Comparison of ENCODE assay signal across 19 cellular contexts in genomic region chr1:162359523-162360236, GRCh38. TPM values are rescaled to one million over a fixed set of nuclear protein-coding genes. Genes with fewer than 3 reads are reported as not detected.
A peak's percentile ranks its signal among the peaks of the same experiment; 100 is the strongest.
DNase-seq lines count a peak whose midpoint lies in the region; ATAC-seq, FAIRE-seq and TF ChIP-seq lines count a peak whose summit lies in the region.
"Had no signal": no experiment of that assay in that cellular context is flagged by ENCODE, and none has a peak within 500 bp of the region (broad histone marks: within the 10 kb centered on the region; RNA-seq: fewer than 3 reads in every experiment).

No MANE protein-coding gene starts in this region.

- POLR2A ChIA-PET in HepG2 (lab: Yijun Ruan, JAX), result no interaction called here

- H3K27me3 ChIP-seq in right lobe of liver (no peaks in the 10 kb centered on the region), HepG2 (ENCODE audit: control insufficient read depth in 1 of 2, insufficient read depth in 2 of 2, low read length in 2 of 2) (no peaks in the 10 kb centered on the region), colonic mucosa (no peaks in the 10 kb centered on the region), neural progenitor cell (no peaks in the 10 kb centered on the region)
- H3K27me3 ChIP-seq: BLaER1 had no signal

- peaks cover 3% of the 10 kb centered on the region for H3K27me3 Mint-ChIP-seq in neural progenitor cell (ENCODE audit: insufficient read depth, low read depth)
- H3K27me3 Mint-ChIP-seq in T-helper 2 cell treated with Interferon-gamma antibody and Interleukin-4, amounts not matched to agents 5 μg/mL and 100 μg/mL, for 36 hours (ENCODE audit: low read depth), result no peaks in the 10 kb centered on the region

- no peak overlapping the region for H3K4me3 Mint-ChIP-seq in neural progenitor cell
- H3K4me3 Mint-ChIP-seq in T-helper 2 cell treated with Interferon-gamma antibody and Interleukin-4, amounts not matched to agents 5 μg/mL and 100 μg/mL, for 36 hours, result no peak overlapping the region
- H3K4me3 Mint-ChIP-seq: CD8-positive, alpha-beta memory T cell; IgD-negative memory B cell had no signal

- TF ChIP-seq POLR2A in right lobe of liver (IDR thresholded peaks at IDR 0.05), result no peak
- TF ChIP-seq POLR2A in HepG2 (IDR thresholded peaks at IDR 0.05; ENCODE audit: insufficient read depth in 1 of 2, low read depth in 2 of 2, low read length in 2 of 2), result no peak

- no peak for TF ChIP-seq EP300 in HepG2 (IDR thresholded peaks at IDR 0.05; ENCODE audit: low read depth in 2 of 2, low read length in 2 of 2)
- no peak for TF ChIP-seq EP300 in HepG2 (CRISPR knock-in tag; IDR thresholded peaks at IDR 0.05; ENCODE audit: borderline replicate concordance)

- no peaks in the 10 kb centered on the region for H3F3A ChIP-seq in neural progenitor cell (ENCODE audit: low read depth)

- H3K4me2 ChIP-seq in HepG2 (ENCODE audit: low read depth, low read length) (no peak overlapping the region), neural progenitor cell (no peak overlapping the region)
- H3K4me2 ChIP-seq: BLaER1, KMS-11 had no signal

- intact Hi-C loops in right lobe of liver (cut with DNase I) (no loop called here), HepG2 (cut with micrococcal nuclease; ENCODE audit: unreplicated experiment) (no loop called here), colonic mucosa (cut with DNase I) (no loop called here)

- H3K36me3 Mint-ChIP-seq in neural progenitor cell, result peaks cover 55% of the 10 kb centered on the region
- no peaks in the 10 kb centered on the region for H3K36me3 Mint-ChIP-seq in T-helper 2 cell treated with Interferon-gamma antibody and Interleukin-4, amounts not matched to agents 5 μg/mL and 100 μg/mL, for 36 hours (ENCODE audit: low read depth)
- H3K36me3 Mint-ChIP-seq: CD8-positive, alpha-beta memory T cell; IgD-negative memory B cell had no signal

- H3K4me3 ChIP-seq in right lobe of liver (no peak overlapping the region), HepG2 (replicated peaks in 1 of 3; ENCODE audit: insufficient read depth in 1 of 3, low read depth in 2 of 3, low read length in 3 of 3) (no peak overlapping the region), colonic mucosa (no peak overlapping the region), neural progenitor cell (no peak overlapping the region)
- H3K4me3 ChIP-seq: BLaER1 had no signal

- no peak for ATAC-seq in right lobe of liver
- ATAC-seq in HepG2, result no peak

- no peak for FAIRE-seq in HepG2 (lab: Jason Lieb, UNC)
- FAIRE-seq: GM19239, H1 had no signal

- WGBS in right lobe of liver (ENCODE audit: insufficient coverage, low coverage, low lambda C conversion rate, missing lambda C conversion rate), result 91% methylated on average over 7 of the region's 10 CpGs
- 81% methylated on average over 10 of the region's 10 CpGs for WGBS in HepG2 (ENCODE audit: low lambda C conversion rate)

- DNase-seq in right lobe of liver (peak in 1 of 3 donors; percentile 33), HepG2 (ENCODE audit: low spot score) (no peak), colonic mucosa (peak; percentile 14), neural progenitor cell (ENCODE audit: low spot score) (no peak), OCI-M1 (lab: John Stamatoyannopoulos, UW) (no peak)
- DNase-seq in T-helper 2 cell treated with Interferon-gamma antibody and Interleukin-4, amounts not matched to agents 5 μg/mL and 100 μg/mL, for 36 hours (ENCODE audit: low spot score), result no peak
- DNase-seq in NK-92 treated with Interleukin-12 subunit alpha and Interleukin-12 subunit beta, amount 100 ng/mL, for 24 hours (lab: John Stamatoyannopoulos, UW), result no peak
- DNase-seq: AML-193; CD8-positive, alpha-beta memory T cell; DMS 273 treated with DMSO at 0.1 percent for 48 hours; HCEC 1CT had no signal

- H4K20me1 ChIP-seq in HepG2 (ENCODE audit: insufficient read depth, low read length) (no peaks in the 10 kb centered on the region), neural progenitor cell (ENCODE audit: low read depth) (no peaks in the 10 kb centered on the region)
- H4K20me1 ChIP-seq: BLaER1 had no signal

- peaks cover 26% of the 10 kb centered on the region for H3K4me1 Mint-ChIP-seq in neural progenitor cell
- H3K4me1 Mint-ChIP-seq in T-helper 2 cell treated with Interferon-gamma antibody and Interleukin-4, amounts not matched to agents 5 μg/mL and 100 μg/mL, for 36 hours (ENCODE audit: low read depth), result no peaks in the 10 kb centered on the region
- H3K4me1 Mint-ChIP-seq: CD8-positive, alpha-beta memory T cell had no signal

- H3K4me1 ChIP-seq in right lobe of liver (peaks cover 0 to 37% (median 16%) of the 10 kb centered on the region in 4 donors), HepG2 (ENCODE audit: insufficient read depth, low read length) (no peaks in the 10 kb centered on the region), colonic mucosa (no peaks in the 10 kb centered on the region), neural progenitor cell (no peaks in the 10 kb centered on the region)
- H3K4me1 ChIP-seq: BLaER1 had no signal

- H3K9me3 ChIP-seq in right lobe of liver (no peaks in the 10 kb centered on the region), HepG2 (ENCODE audit: low read length) (no peaks in the 10 kb centered on the region), colonic mucosa (no peaks in the 10 kb centered on the region), neural progenitor cell (ENCODE audit: low read depth) (no peaks in the 10 kb centered on the region)
- H3K9me3 ChIP-seq: BLaER1 had no signal

- H3K79me2 ChIP-seq in HepG2 (ENCODE audit: insufficient read depth, low read length) (no peaks in the 10 kb centered on the region), neural progenitor cell (ENCODE audit: low read depth) (no peaks in the 10 kb centered on the region)

- peaks cover 0 to 14% (median 0%) of the 10 kb centered on the region in 4 donors for H3K36me3 ChIP-seq in right lobe of liver
- H3K36me3 ChIP-seq in HepG2 (replicated peaks in 1 of 2; ENCODE audit: control insufficient read depth in 1 of 2, insufficient read depth in 2 of 2, low read length in 2 of 2), result peaks cover 19 to 70% of the 10 kb centered on the region in 2 experiments
- no peaks in the 10 kb centered on the region for H3K36me3 ChIP-seq in colonic mucosa
- H3K36me3 ChIP-seq in neural progenitor cell, result no peaks in the 10 kb centered on the region
- H3K36me3 ChIP-seq: BLaER1 had no signal

- peak overlapping the region; percentile 16 for H3K27ac Mint-ChIP-seq in neural progenitor cell
- no peak overlapping the region for H3K27ac Mint-ChIP-seq in T-helper 2 cell treated with Interferon-gamma antibody and Interleukin-4, amounts not matched to agents 5 μg/mL and 100 μg/mL, for 36 hours
- H3K27ac Mint-ChIP-seq: CD8-positive, alpha-beta memory T cell had no signal

- H3K9ac ChIP-seq in HepG2 (ENCODE audit: insufficient read depth, low read depth, low read length) (no peak overlapping the region), colonic mucosa (ENCODE audit: low read depth in 2 of 2, low read length in 2 of 2) (no peak overlapping the region), neural progenitor cell (no peak overlapping the region)
- H3K9ac ChIP-seq: BLaER1, KMS-11 had no signal

- H2AFZ ChIP-seq in HepG2 (ENCODE audit: low read length), result no peak overlapping the region
- H2AFZ ChIP-seq in neural progenitor cell (replicated peaks), result no peak overlapping the region

- CTCF ChIA-PET in HepG2 (lab: Yijun Ruan, JAX; ENCODE audit: low intra/inter-chr PET ratio, low total read pairs), result no interaction called here

- in situ Hi-C loops in HepG2 (cut with HindIII; ENCODE audit: extremely low pct_ligation_motif_present, low pct_unique_long_range_greater_than_20kb), result no loop called here

- H3K27ac ChIP-seq in right lobe of liver (peak overlapping the region in 2 of 3 donors; percentile 82 to 94), HepG2 (ENCODE audit: extremely low read length, insufficient read depth, low read length) (no peak overlapping the region), colonic mucosa (peak overlapping the region; percentile 43), neural progenitor cell (no peak overlapping the region)
- H3K27ac ChIP-seq: 22Rv1, BLaER1, HL-60, KMS-11 had no signal

- no TSS peak for BruUV-seq in HepG2 (replicated peaks; lab: Mats Ljungman, UMichigan)

- no peak for TF ChIP-seq RAD21 in HepG2 (CRISPR knock-in tag; IDR thresholded peaks at IDR 0.05)

- no peaks in the 10 kb centered on the region for H3K9me3 Mint-ChIP-seq in neural progenitor cell
- no peaks in the 10 kb centered on the region for H3K9me3 Mint-ChIP-seq in T-helper 2 cell treated with Interferon-gamma antibody and Interleukin-4, amounts not matched to agents 5 μg/mL and 100 μg/mL, for 36 hours
- H3K9me3 Mint-ChIP-seq: CD8-positive, alpha-beta memory T cell had no signal

- no peak for TF ChIP-seq CTCF in right lobe of liver (IDR thresholded peaks at IDR 0.05)
- TF ChIP-seq CTCF in HepG2 (CRISPR knock-in tag; IDR thresholded peaks at IDR 0.05), result no peak
- TF ChIP-seq CTCF in colonic mucosa (IDR thresholded peaks at IDR 0.05), result no peak
- no peak for TF ChIP-seq CTCF in neural progenitor cell (IDR thresholded peaks at IDR 0.05)

RNA-seq across cellular contexts. Expression of gene SPATA46, which starts 17.0 kb away (rescaled TPM):
- total RNA-seq in right lobe of liver, result not detected
- not detected in 2 replicates for total RNA-seq in HepG2 (2016; rRNA removed; fragmentation: Illumina TruSeq; extraction: Trizol)
- not detected in 2 replicates for total RNA-seq in HepG2 (2016; cell fraction: cytosol; rRNA removed; fragmentation: Illumina TruSeq; extraction: Trizol; ENCODE audit: low read depth)
- not detected in 2 replicates for total RNA-seq in HepG2 (2016; cell fraction: insoluble cytoplasmic fraction; rRNA removed; fragmentation: Illumina TruSeq; extraction: Trizol)
- not detected in 2 replicates for total RNA-seq in HepG2 (2016; cell fraction: membrane; rRNA removed; fragmentation: Illumina TruSeq; extraction: Trizol)
- not detected in 2 replicates for total RNA-seq in HepG2 (2016; cell fraction: nucleus; rRNA removed; fragmentation: Illumina TruSeq; extraction: Trizol)
- polyA plus RNA-seq in HepG2 (2011; rRNA removed), result not detected in 2 replicates
- polyA plus RNA-seq in HepG2 (2011; cell fraction: cytosol; rRNA removed), result not detected in 2 replicates
- not detected in 2 replicates for polyA plus RNA-seq in HepG2 (2011; cell fraction: nucleus; rRNA removed)
- 0.44 and 0.48 TPM in 2 replicates for polyA plus RNA-seq in HepG2 (2012)
- polyA plus RNA-seq in HepG2 (2016; cell fraction: cytosol; fragmentation: Illumina TruSeq; extraction: Trizol; ENCODE audit: low read depth), result not detected in 2 replicates
- not detected in 2 replicates for polyA plus RNA-seq in HepG2 (2016; cell fraction: insoluble cytoplasmic fraction; fragmentation: Illumina TruSeq; extraction: Trizol; ENCODE audit: low read depth)
- not detected in 2 replicates for polyA plus RNA-seq in HepG2 (2016; cell fraction: membrane; fragmentation: Illumina TruSeq; extraction: Trizol; ENCODE audit: low read depth)
- polyA plus RNA-seq in HepG2 (2016; cell fraction: nucleus; fragmentation: Illumina TruSeq; extraction: Trizol; ENCODE audit: insufficient read depth, low read depth), result not detected in 2 replicates
- not detected in 2 replicates for polyA minus RNA-seq in HepG2 (2011; rRNA and poly(A)+ RNA removed; ENCODE audit: low replicate concordance)
- polyA minus RNA-seq in HepG2 (2011; cell fraction: cytosol; rRNA and poly(A)+ RNA removed), result not detected in 2 replicates
- not detected in 2 replicates for polyA minus RNA-seq in HepG2 (2011; cell fraction: nucleus; rRNA and poly(A)+ RNA removed)
- not detected for total RNA-seq in colonic mucosa
- not detected in 2 replicates for total RNA-seq in neural progenitor cell (ENCODE audit: low replicate concordance)
- total RNA-seq: CD8-positive, alpha-beta memory T cell; G401; H1 had no signal
- polyA plus RNA-seq: CD8-positive, alpha-beta memory T cell; H1; IgD-negative memory B cell had no signal

RNA-seq across cellular contexts. Expression of gene C1orf226, which starts 21.8 kb away (rescaled TPM):
- total RNA-seq in right lobe of liver, result 10 to 100 TPM in 5 of 6 experiments, 1 to 10 TPM in 1; 6.5 to 45.3 (median 28.4) TPM
- total RNA-seq in HepG2 (2016; rRNA removed; fragmentation: Illumina TruSeq; extraction: Trizol), result 4.7 and 7.2 TPM in 2 replicates
- total RNA-seq in HepG2 (2016; cell fraction: cytosol; rRNA removed; fragmentation: Illumina TruSeq; extraction: Trizol; ENCODE audit: low read depth), result 1.0 and 1.4 TPM in 2 replicates
- total RNA-seq in HepG2 (2016; cell fraction: insoluble cytoplasmic fraction; rRNA removed; fragmentation: Illumina TruSeq; extraction: Trizol), result 4.7 and 5.6 TPM in 2 replicates
- total RNA-seq in HepG2 (2016; cell fraction: membrane; rRNA removed; fragmentation: Illumina TruSeq; extraction: Trizol), result 3.4 and 3.6 TPM in 2 replicates
- total RNA-seq in HepG2 (2016; cell fraction: nucleus; rRNA removed; fragmentation: Illumina TruSeq; extraction: Trizol), result 9.3 and 11.2 TPM in 2 replicates
- polyA plus RNA-seq in HepG2 (2011; rRNA removed), result 4.9 and 6.0 TPM in 2 replicates
- 3.2 and 3.4 TPM in 2 replicates for polyA plus RNA-seq in HepG2 (2011; cell fraction: cytosol; rRNA removed)
- 15.8 and 17.7 TPM in 2 replicates for polyA plus RNA-seq in HepG2 (2011; cell fraction: nucleus; rRNA removed)
- polyA plus RNA-seq in HepG2 (2012), result 5.2 and 7.5 TPM in 2 replicates
- 0.59 and 0.76 TPM in 2 replicates for polyA plus RNA-seq in HepG2 (2016; cell fraction: cytosol; fragmentation: Illumina TruSeq; extraction: Trizol; ENCODE audit: low read depth)
- 5.7 and 7.7 TPM in 2 replicates for polyA plus RNA-seq in HepG2 (2016; cell fraction: insoluble cytoplasmic fraction; fragmentation: Illumina TruSeq; extraction: Trizol; ENCODE audit: low read depth)
- 1.3 and 1.9 TPM in 2 replicates for polyA plus RNA-seq in HepG2 (2016; cell fraction: membrane; fragmentation: Illumina TruSeq; extraction: Trizol; ENCODE audit: low read depth)
- 20.2 and 21.5 TPM in 2 replicates for polyA plus RNA-seq in HepG2 (2016; cell fraction: nucleus; fragmentation: Illumina TruSeq; extraction: Trizol; ENCODE audit: insufficient read depth, low read depth)
- 12.6 and 14.6 TPM in 2 replicates for polyA minus RNA-seq in HepG2 (2011; rRNA and poly(A)+ RNA removed; ENCODE audit: low replicate concordance)
- polyA minus RNA-seq in HepG2 (2011; cell fraction: cytosol; rRNA and poly(A)+ RNA removed), result 5.2 and 6.1 TPM in 2 replicates
- polyA minus RNA-seq in HepG2 (2011; cell fraction: nucleus; rRNA and poly(A)+ RNA removed), result 10.2 and 14.7 TPM in 2 replicates
- 10 to 100 TPM; 26.9 to 54.0 TPM for total RNA-seq in colonic mucosa
- total RNA-seq in neural progenitor cell (ENCODE audit: low replicate concordance), result 3.9 and 11.3 TPM in 2 replicates
- polyA plus RNA-seq: CD8-positive, alpha-beta memory T cell; IgD-negative memory B cell had no signal

RNA-seq across cellular contexts. Expression of gene SH2D1B, which starts 52.3 kb away (rescaled TPM):
- under 1 TPM in 3 of 6 experiments, not detected in 3; 0.17 to 0.60 (median 0.31) TPM for total RNA-seq in right lobe of liver
- not detected in 2 replicates for total RNA-seq in HepG2 (2016; rRNA removed; fragmentation: Illumina TruSeq; extraction: Trizol)
- total RNA-seq in HepG2 (2016; cell fraction: cytosol; rRNA removed; fragmentation: Illumina TruSeq; extraction: Trizol; ENCODE audit: low read depth), result not detected in 2 replicates
- not detected in 2 replicates for total RNA-seq in HepG2 (2016; cell fraction: insoluble cytoplasmic fraction; rRNA removed; fragmentation: Illumina TruSeq; extraction: Trizol)
- not detected in 2 replicates for total RNA-seq in HepG2 (2016; cell fraction: membrane; rRNA removed; fragmentation: Illumina TruSeq; extraction: Trizol)
- not detected in 2 replicates for total RNA-seq in HepG2 (2016; cell fraction: nucleus; rRNA removed; fragmentation: Illumina TruSeq; extraction: Trizol)
- polyA plus RNA-seq in HepG2 (2011; rRNA removed), result not detected in 2 replicates
- polyA plus RNA-seq in HepG2 (2011; cell fraction: cytosol; rRNA removed), result not detected in 2 replicates
- polyA plus RNA-seq in HepG2 (2011; cell fraction: nucleus; rRNA removed), result not detected in 2 replicates
- polyA plus RNA-seq in HepG2 (2012), result not detected in 2 replicates
- not detected in 2 replicates for polyA plus RNA-seq in HepG2 (2016; cell fraction: cytosol; fragmentation: Illumina TruSeq; extraction: Trizol; ENCODE audit: low read depth)
- not detected in 2 replicates for polyA plus RNA-seq in HepG2 (2016; cell fraction: insoluble cytoplasmic fraction; fragmentation: Illumina TruSeq; extraction: Trizol; ENCODE audit: low read depth)
- polyA plus RNA-seq in HepG2 (2016; cell fraction: membrane; fragmentation: Illumina TruSeq; extraction: Trizol; ENCODE audit: low read depth), result not detected in 2 replicates
- not detected in 2 replicates for polyA plus RNA-seq in HepG2 (2016; cell fraction: nucleus; fragmentation: Illumina TruSeq; extraction: Trizol; ENCODE audit: insufficient read depth, low read depth)
- polyA minus RNA-seq in HepG2 (2011; rRNA and poly(A)+ RNA removed; ENCODE audit: low replicate concordance), result 0.80 TPM in 1 of 2 replicates, not detected in the other
- not detected in 2 replicates for polyA minus RNA-seq in HepG2 (2011; cell fraction: cytosol; rRNA and poly(A)+ RNA removed)
- polyA minus RNA-seq in HepG2 (2011; cell fraction: nucleus; rRNA and poly(A)+ RNA removed), result not detected in 2 replicates
- total RNA-seq in colonic mucosa, result under 1 TPM; 0.27 to 0.69 TPM
- not detected in 2 replicates for total RNA-seq in neural progenitor cell (ENCODE audit: low replicate concordance)
- total RNA-seq: CD8-positive, alpha-beta memory T cell; G401; H1 had no signal
- polyA plus RNA-seq: H1 had no signal

Comparison
In these comparisons a context has a peak if more than half of its experiments do, and no peak if none do; other contexts are left out.
1. H3K27ac ChIP-seq: peak in right lobe of liver (2 of 3) and colonic mucosa (single experiment); none in HepG2 (single experiment) and neural progenitor cell (single experiment).